In genomic region chr9:23145467-23145866, GRCh38 we compare ENCODE assay signal across 3 cellular contexts.
"Had no signal": no experiment of that assay in that cellular context is flagged by ENCODE, and none has a peak within 500 bp of the region (broad histone marks: within the 10 kb centered on the region; RNA-seq: fewer than 3 reads in every experiment).

No MANE protein-coding gene starts in this region.

- DNase-seq: GDM1, GF-D8 had no signal

- H3K4me3 ChIP-seq: GM12878 had no signal
